1 cellular context compared by ENCODE assay signal in genomic region chrX:153365670-153366069, GRCh38.
A peak's percentile ranks its signal among the peaks of the same experiment; 100 is the strongest.
TF ChIP-seq lines count a peak whose summit lies in the region.

No MANE protein-coding gene starts in this region.

TF ChIP-seq in GM12878, 131 proteins besides CTCF, POLR2A, EP300 and RAD21:
- TF ChIP-seq SPI1 (IDR thresholded peaks at IDR 0.05; ENCODE audit: borderline replicate concordance, insufficient read depth, low read depth, low read length) (no peak), CBX5 (IDR thresholded peaks at IDR 0.05; ENCODE audit: low read depth) (no peak), JUNB (IDR thresholded peaks at IDR 0.05) (0 out of 2 replicates have a peak, but pooled peaks have one; percentile 13), FOS (IDR thresholded peaks at IDR 0.05; ENCODE audit: borderline replicate concordance, extremely low read depth, insufficient read length) (no peak)
